ENCODE assay signal across 26 cellular contexts in the genomic region with DNA sequence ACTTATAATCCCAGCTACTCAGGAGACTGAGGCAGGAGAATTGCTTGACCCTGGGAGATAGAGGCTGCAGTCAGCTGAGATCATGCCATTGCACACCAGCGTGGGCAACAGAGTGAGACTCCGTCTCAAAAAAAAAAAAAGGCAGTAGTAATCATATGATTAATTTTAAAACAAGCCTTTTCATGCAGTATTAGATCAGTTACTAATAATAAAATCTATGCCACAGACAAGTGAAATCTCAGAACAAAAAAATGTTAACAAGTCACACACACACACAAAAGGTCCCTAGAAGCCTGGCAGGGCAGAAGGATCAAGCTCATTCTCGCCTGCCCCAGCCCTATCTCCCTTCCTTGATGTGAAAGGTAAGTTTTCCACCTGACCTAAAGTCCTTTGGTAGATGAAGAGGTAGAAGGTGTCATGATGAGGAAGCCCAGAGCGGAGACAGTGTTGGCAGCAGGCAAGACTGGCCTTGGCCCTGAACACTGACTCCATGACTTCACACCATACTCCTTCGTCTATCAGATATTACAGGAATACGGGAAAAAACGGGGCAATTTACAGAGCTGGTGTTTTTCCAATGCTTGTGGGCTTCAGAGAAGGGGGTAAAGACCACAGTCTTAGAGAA. TPM values are rescaled to one million over a fixed set of nuclear protein-coding genes. Genes with fewer than 3 reads are reported as not detected.
A peak's percentile ranks its signal among the peaks of the same experiment; 100 is the strongest.
DNase-seq lines count a peak whose midpoint lies in the region; ATAC-seq and TF ChIP-seq lines count a peak whose summit lies in the region.
"Had no signal": no experiment of that assay in that cellular context is flagged by ENCODE, and none has a peak within 500 bp of the region (broad histone marks: within the 10 kb centered on the region; RNA-seq: fewer than 3 reads in every experiment).

No MANE protein-coding gene starts in this region.

- intact Hi-C loops in adrenal gland (cut with DNase I), result no loop called here
- intact Hi-C loops in psoas muscle (cut with DNase I), result no loop called here

- no peak overlapping the region for H3K9ac ChIP-seq in endodermal cell (ENCODE audit: extremely low read depth, low read length, poor library complexity, severe bottlenecking)

- no peak for TF ChIP-seq POLR2A in adrenal gland (IDR thresholded peaks at IDR 0.05)

- DNase-seq in adrenal gland (peak in 4 of 7 donors; percentile 38 to 65 (median 39)), endodermal cell (no peak), right atrium auricular region (ENCODE audit: low spot score) (no peak), psoas muscle (no peak), kidney tubule cell (ENCODE audit: low spot score) (no peak), germinal center (ENCODE audit: low spot score) (no peak), GM03348 (ENCODE audit: low spot score) (no peak), NCI-H2171 treated with DMSO at 0.1 percent for 48 hours (lab: John Stamatoyannopoulos, UW) (no peak)
- DNase-seq: BE2C; DMS53; GDM1; GOT3; HCEC 1CT; MM.1S; NCI-H1048; NCI-H1436 treated with DMSO at 0.1 percent for 48 hours; NCI-H1930; NCI-H345; NCI-H524; NCI-H774; NK-92 treated with Interleukin-12 subunit alpha and Interleukin-12 subunit beta, amount 100 ng/mL, for 24 hours had no signal

- H3K27me3 ChIP-seq in adrenal gland (no peaks in the 10 kb centered on the region), endodermal cell (ENCODE audit: control insufficient read depth, insufficient read depth, low read length, poor library complexity, severe bottlenecking) (no peaks in the 10 kb centered on the region), right atrium auricular region (no peaks in the 10 kb centered on the region), psoas muscle (ENCODE audit: insufficient read depth in 3 of 3, low read length in 2 of 3) (no peaks in the 10 kb centered on the region)
- H3K27me3 ChIP-seq: BE2C had no signal

- H3K4me3 ChIP-seq in adrenal gland (no peak overlapping the region), endodermal cell (ENCODE audit: low read length) (no peak overlapping the region), right atrium auricular region (no peak overlapping the region), psoas muscle (no peak overlapping the region)
- H3K4me3 ChIP-seq: A549, K562 had no signal

- peak overlapping the region in 2 of 5 donors; percentile 40 to 61 for H3K27ac ChIP-seq in adrenal gland
- H3K27ac ChIP-seq in endodermal cell (ENCODE audit: low read depth, low read length), result no peak overlapping the region
- H3K27ac ChIP-seq in right atrium auricular region, result peak overlapping the region; percentile 20 to 64
- H3K27ac ChIP-seq in psoas muscle, result peak overlapping the region; percentile 26
- H3K27ac ChIP-seq: A549, HL-60 had no signal

- ATAC-seq in psoas muscle, result peak in 2 of 4 donors; percentile 44 to 46
- ATAC-seq: A549, HepG2, K562, Panc1 had no signal

- H3K9me3 Mint-ChIP-seq in endodermal cell, result no peaks in the 10 kb centered on the region

- H3K9me3 ChIP-seq in adrenal gland (replicated peaks in 1 of 3), result no peaks in the 10 kb centered on the region
- H3K9me3 ChIP-seq in endodermal cell (ENCODE audit: control insufficient read depth, low read length), result no peaks in the 10 kb centered on the region
- H3K9me3 ChIP-seq in right atrium auricular region, result no peaks in the 10 kb centered on the region
- no peaks in the 10 kb centered on the region for H3K9me3 ChIP-seq in psoas muscle
- H3K9me3 ChIP-seq: A549, BE2C had no signal

- peak overlapping the region; percentile 13 for H3K27ac Mint-ChIP-seq in endodermal cell

- peaks cover 52% of the 10 kb centered on the region for H3K36me3 Mint-ChIP-seq in endodermal cell (ENCODE audit: low read depth)

- no peak overlapping the region for H3K4me3 Mint-ChIP-seq in endodermal cell

- no peak for TF ChIP-seq CTCF in adrenal gland (IDR thresholded peaks at IDR 0.05)
- TF ChIP-seq CTCF in endodermal cell (conservative IDR thresholded peaks at IDR 0.05), result no peak
- TF ChIP-seq CTCF in right atrium auricular region (IDR thresholded peaks at IDR 0.05), result no peak
- TF ChIP-seq CTCF in psoas muscle (IDR thresholded peaks at IDR 0.05), result no peak

- H3K4me1 Mint-ChIP-seq in endodermal cell, result no peaks in the 10 kb centered on the region

- 55 to 62% (median 58%) methylated on average over 7 of the region's 7 CpGs for WGBS in adrenal gland, 4 donors
- WGBS in endodermal cell (ENCODE audit: insufficient coverage in 1 of 2, insufficient read length in 1 of 2), 2 experiments, result 93 to 100% methylated on average over 2 to 7 of the region's 7 CpGs
- 75 to 93% (median 81%) methylated on average over 7 of the region's 7 CpGs for WGBS in psoas muscle, 3 donors

- peaks cover 0 to 85% of the 10 kb centered on the region in 2 donors for H3K36me3 ChIP-seq in adrenal gland (replicated peaks in 1 of 2)
- peaks cover 52% of the 10 kb centered on the region for H3K36me3 ChIP-seq in endodermal cell (ENCODE audit: control insufficient read depth, insufficient read depth, low read length)
- peaks cover 82% of the 10 kb centered on the region for H3K36me3 ChIP-seq in right atrium auricular region
- H3K36me3 ChIP-seq in psoas muscle (ENCODE audit: insufficient read depth in 1 of 2, low read depth in 1 of 2), result peaks cover 17 to 99% of the 10 kb centered on the region in 2 donors
- H3K36me3 ChIP-seq: BE2C had no signal

- no peaks in the 10 kb centered on the region for H3K27me3 Mint-ChIP-seq in endodermal cell (ENCODE audit: insufficient read depth)

- H3K4me1 ChIP-seq in adrenal gland (replicated peaks in 1 of 2), result peaks cover 0 to 8% of the 10 kb centered on the region in 2 donors
- H3K4me1 ChIP-seq in endodermal cell (ENCODE audit: control insufficient read depth, insufficient read depth, low read length), result no peaks in the 10 kb centered on the region
- H3K4me1 ChIP-seq in right atrium auricular region, result peaks cover 0 to 10% of the 10 kb centered on the region in 2 donors
- peaks cover 4% of the 10 kb centered on the region for H3K4me1 ChIP-seq in psoas muscle
- H3K4me1 ChIP-seq: A549, BE2C had no signal

RNA-seq across cellular contexts. Expression of a gene that starts 10.6 kb away (rescaled TPM):
- total RNA-seq in adrenal gland (100 to 1,000 TPM in 1 of 8 donors, 10 to 100 TPM in 7; 39.8 to 102 (median 52.5) TPM), endodermal cell (10 to 100 TPM; 39.3 to 51.0 TPM), right atrium auricular region (10 to 100 TPM; 32.7 to 33.8 TPM), psoas muscle (10 to 100 TPM; 17.6 to 33.0 (median 25.6) TPM)
- polyA plus RNA-seq in adrenal gland (10 to 100 TPM in 2 of 3 donors, 1 to 10 TPM in 1; 8.2 to 36.7 (median 15.1) TPM), psoas muscle (10 to 100 TPM; 10.4 to 23.9 (median 11.4) TPM)
- polyA plus RNA-seq in endodermal cell (2013, experiment 1 of 2), result 35.0 TPM
- 33.0 TPM for polyA plus RNA-seq in endodermal cell (2013, experiment 2 of 2)

RNA-seq across cellular contexts. Expression of a gene that starts 36.8 kb away (rescaled TPM):
- total RNA-seq in adrenal gland, result 1 to 10 TPM in 7 of 8 donors, under 1 TPM in 1; 0.85 to 7.7 (median 4.0) TPM
- polyA plus RNA-seq in adrenal gland, result 1 to 10 TPM; 1.2 to 2.9 (median 1.5) TPM
- total RNA-seq in endodermal cell, result 1 to 10 TPM; 1.4 to 2.3 TPM
- polyA plus RNA-seq in endodermal cell (2013, experiment 1 of 2), result 6.3 TPM
- polyA plus RNA-seq in endodermal cell (2013, experiment 2 of 2), result 5.0 TPM
- 1 to 10 TPM; 6.5 to 8.0 TPM for total RNA-seq in right atrium auricular region
- total RNA-seq in psoas muscle, result 10 to 100 TPM in 2 of 4 donors, 1 to 10 TPM in 2; 8.9 to 27.0 (median 14.5) TPM
- 1 to 10 TPM; 1.1 to 8.3 (median 4.1) TPM for polyA plus RNA-seq in psoas muscle

Comparison
In these comparisons a context has a peak if more than half of its experiments do, and no peak if none do; other contexts are left out.
1. DNase-seq: peak in adrenal gland (4 of 7); none in endodermal cell (single experiment), right atrium auricular region (single experiment), psoas muscle (0 of 2), kidney tubule cell (single experiment), germinal center (single experiment), GM03348 (single experiment) and NCI-H2171 treated with DMSO at 0.1 percent for 48 hours (single experiment).